In genomic region chr19:35268546-35269424, GRCh38 we compare ENCODE assay signal across 8 cellular contexts. TPM values are rescaled to one million over a fixed set of nuclear protein-coding genes. Genes with fewer than 3 reads are reported as not detected.
DNase-seq lines count a peak whose midpoint lies in the region; ATAC-seq and TF ChIP-seq lines count a peak whose summit lies in the region.

USF2 (plus strand) TSS chr19:35268962; CDS start chr19:35269102, 140 bp downstream.

- no peaks in the 10 kb centered on the region for H3K9me3 ChIP-seq in colonic mucosa

- ATAC-seq in HG02981 (IDR thresholded peaks at IDR 0.05; ENCODE audit: unreplicated experiment), result peak; percentile 23

- intact Hi-C loops in colonic mucosa (cut with DNase I), result loop anchor here (10.0 kb wide), 1 partner anchor 124 kb away; the partner anchor contains the start of gene FXYD7

- TF ChIP-seq CTCF in colonic mucosa (IDR thresholded peaks at IDR 0.05), result no peak
- TF ChIP-seq CTCF in kidney epithelial cell (IDR thresholded peaks at IDR 0.05; ENCODE audit: insufficient read depth, low read length, poor library complexity, severe bottlenecking), result no peak

- peak within 1 kb of the TSS; percentile 76 to 87 for H3K9ac ChIP-seq in colonic mucosa (ENCODE audit: low read depth in 2 of 2, low read length in 2 of 2)

- peak; percentile 66 for DNase-seq in NCI-H2029 (lab: John Stamatoyannopoulos, UW)
- no peak for DNase-seq in NCI-H2029 treated with DMSO at 0.1 percent for 48 hours (lab: John Stamatoyannopoulos, UW)
- DNase-seq in NCI-H2196 (lab: John Stamatoyannopoulos, UW; ENCODE audit: unreplicated experiment), result peak; percentile 77
- DNase-seq in activated CD4-positive, alpha-beta T cell treated with anti-CD3 and anti-CD28 coated beads for 24 hours (ENCODE audit: low read depth in 2 of 2), result peak; percentile 40 to 49
- peak; percentile 73 for DNase-seq in colonic mucosa
- no peak for DNase-seq in kidney epithelial cell (ENCODE audit: low read depth)
- peak; percentile 80 for DNase-seq in stimulated activated CD4-positive, alpha-beta T cell treated with anti-CD3 and anti-CD28 coated beads, Interleukin-15, amount 100 ng/mL, for 24 hours

- H3K4me3 ChIP-seq in colonic mucosa (peak within 1 kb of the TSS; percentile 57), kidney epithelial cell (ENCODE audit: low read depth, low read length) (peak within 1 kb of the TSS; percentile 81)

- no peaks in the 10 kb centered on the region for H3K27me3 ChIP-seq in colonic mucosa
- H3K27me3 ChIP-seq in kidney epithelial cell (ENCODE audit: control insufficient read depth, insufficient read depth, low read length), result no peaks in the 10 kb centered on the region

- peak within 1 kb of the TSS; percentile 84 for H3K27ac ChIP-seq in colonic mucosa

- peaks cover 10% of the 10 kb centered on the region for H3K36me3 ChIP-seq in colonic mucosa
- H3K36me3 ChIP-seq in kidney epithelial cell (ENCODE audit: control insufficient read depth, insufficient read depth, low read length), result peaks cover 1% of the 10 kb centered on the region

- peaks cover 5% of the 10 kb centered on the region for H3K4me1 ChIP-seq in colonic mucosa

RNA-seq across cellular contexts. Expression of gene USF2, which starts in this region (rescaled TPM):
- 100 to 1,000 TPM in 1 of 2 donors, 10 to 100 TPM in 1; 86.5 to 108 TPM for total RNA-seq in colonic mucosa
- 95.1 and 96.5 TPM in 2 replicates for total RNA-seq in kidney epithelial cell

Comparison
In these comparisons a context has a peak if more than half of its experiments do, and no peak if none do; other contexts are left out.
1. DNase-seq: peak in NCI-H2029 (single experiment), NCI-H2196 (single experiment), activated CD4-positive, alpha-beta T cell treated with anti-CD3 and anti-CD28 coated beads for 24 hours (2 of 2), colonic mucosa (single experiment) and stimulated activated CD4-positive, alpha-beta T cell treated with anti-CD3 and anti-CD28 coated beads, Interleukin-15, amount 100 ng/mL, for 24 hours (single experiment); none in NCI-H2029 treated with DMSO at 0.1 percent for 48 hours (single experiment) and kidney epithelial cell (single experiment).